Comparison of ENCODE assay signal across 1 cellular context in genomic region chr20:47348539-47349142, GRCh38.
TF ChIP-seq lines count a peak whose summit lies in the region.

No MANE protein-coding gene starts in this region.

TF ChIP-seq in K562, 482 proteins besides CTCF, POLR2A, EP300 and RAD21 (continued from another document and continues in another):
- TF ChIP-seq AFF1 (IDR thresholded peaks at IDR 0.05; ENCODE audit: low read depth in 1 of 2, partially characterized antibody in 2 of 2), result peak in 1 of 2 experiments; percentile 17
- TF ChIP-seq ZNF518B (CRISPR knock-in tag; IDR thresholded peaks at IDR 0.05), result no peak
- peak in 1 of 2 experiments; percentile 49; a peak in 1 of 4 replicates for TF ChIP-seq ZNF639 (CRISPR knock-in tag; conservative IDR thresholded peaks at IDR 0.05 in 1 of 2, IDR thresholded peaks at IDR 0.05 in 1 of 2)
- TF ChIP-seq ZNF76 (CRISPR knock-in tag; IDR thresholded peaks at IDR 0.05; ENCODE audit: borderline replicate concordance), result no peak
- no peak for TF ChIP-seq SIRT6 (IDR thresholded peaks at IDR 0.05; ENCODE audit: low read depth, low read length)
- no peak for TF ChIP-seq TGIF2 (CRISPR knock-in tag; IDR thresholded peaks at IDR 0.05)
- TF ChIP-seq KLF16 (IDR thresholded peaks at IDR 0.05), result no peak
- 0 out of 2 replicates have a peak, but pooled peaks have one; percentile 36 for TF ChIP-seq ZBTB26 (CRISPR knock-in tag; IDR thresholded peaks at IDR 0.05)
- no peak for TF ChIP-seq ELF2 (CRISPR knock-in tag; IDR thresholded peaks at IDR 0.05)
- no peak for TF ChIP-seq MIER1 (IDR thresholded peaks at IDR 0.05; ENCODE audit: low read depth)
- no peak for TF ChIP-seq NONO (IDR thresholded peaks at IDR 0.05; ENCODE audit: low read depth in 2 of 2, low read length in 1 of 2)
- peak; percentile 49; the same call in 1 of the 2 replicates for TF ChIP-seq DPF2 (IDR thresholded peaks at IDR 0.05)
- no peak for TF ChIP-seq BMI1 (IDR thresholded peaks at IDR 0.05; ENCODE audit: low read length)
- TF ChIP-seq MNT (conservative IDR thresholded peaks at IDR 0.05), result no peak
- TF ChIP-seq TEAD4 (IDR thresholded peaks at IDR 0.05; ENCODE audit: low read length), result 0 out of 2 replicates have a peak, but pooled peaks have one; percentile 21
- TF ChIP-seq TEAD4 (CRISPR knock-in tag; IDR thresholded peaks at IDR 0.05; ENCODE audit: borderline replicate concordance), result no peak
- TF ChIP-seq MTA1 (IDR thresholded peaks at IDR 0.05; ENCODE audit: borderline replicate concordance), result no peak
- no peak for TF ChIP-seq XRCC4 (IDR thresholded peaks at IDR 0.05; ENCODE audit: extremely low read depth, insufficient read depth, insufficient read length)
- 0 out of 2 replicates have a peak, but pooled peaks have one; percentile 26 for TF ChIP-seq POLR2AphosphoS2 (IDR thresholded peaks at IDR 0.05; ENCODE audit: low read length)
- no peak for TF ChIP-seq SMAD3 (CRISPR knock-in tag; conservative IDR thresholded peaks at IDR 0.05)
- TF ChIP-seq MTA3 (IDR thresholded peaks at IDR 0.05; ENCODE audit: borderline replicate concordance), result no peak
- TF ChIP-seq RCOR1 (IDR thresholded peaks at IDR 0.05; ENCODE audit: borderline replicate concordance in 1 of 2, low read depth in 2 of 2, low read length in 2 of 2), result no peak
- TF ChIP-seq TAF9B (IDR thresholded peaks at IDR 0.05; ENCODE audit: partially characterized antibody), result no peak
- TF ChIP-seq SMAD1 (IDR thresholded peaks at IDR 0.05; ENCODE audit: low read depth, low read length, partially characterized antibody), result no peak
- TF ChIP-seq CCNT2 (IDR thresholded peaks at IDR 0.05; ENCODE audit: borderline replicate concordance, extremely low read depth, insufficient read length, low read depth, low read length), result no peak
- no peak for TF ChIP-seq PHTF2 (CRISPR knock-in tag; IDR thresholded peaks at IDR 0.05)
- TF ChIP-seq EHMT2 (IDR thresholded peaks at IDR 0.05), result no peak
- no peak for TF ChIP-seq ZSCAN29 (IDR thresholded peaks at IDR 0.05)
- TF ChIP-seq FOXP4 (CRISPR knock-in tag; IDR thresholded peaks at IDR 0.05; ENCODE audit: borderline replicate concordance), result no peak
- TF ChIP-seq HSF4 (CRISPR knock-in tag; IDR thresholded peaks at IDR 0.05; ENCODE audit: borderline replicate concordance), result no peak
- no peak for TF ChIP-seq ZBTB43 (CRISPR knock-in tag; IDR thresholded peaks at IDR 0.05)
- 0 out of 2 replicates have a peak, but pooled peaks have one; percentile 29 for TF ChIP-seq ZEB2 (IDR thresholded peaks at IDR 0.05)
- TF ChIP-seq BRD4 (IDR thresholded peaks at IDR 0.05), result 0 out of 2 replicates have a peak, but pooled peaks have one; percentile 6
- no peak for TF ChIP-seq ZNF41 (CRISPR knock-in tag; conservative IDR thresholded peaks at IDR 0.05)
- TF ChIP-seq HCFC1 (IDR thresholded peaks at IDR 0.05; ENCODE audit: low read depth, low read length), result no peak
- TF ChIP-seq TCF7L2 (IDR thresholded peaks at IDR 0.05; ENCODE audit: low read depth, low read length), result no peak
- no peak for TF ChIP-seq GTF2B (IDR thresholded peaks at IDR 0.05; ENCODE audit: extremely low read depth, insufficient read length)
- TF ChIP-seq ILF3 (IDR thresholded peaks at IDR 0.05; ENCODE audit: borderline replicate concordance), result no peak
